21 cellular contexts compared by ENCODE assay signal in the genomic region with DNA sequence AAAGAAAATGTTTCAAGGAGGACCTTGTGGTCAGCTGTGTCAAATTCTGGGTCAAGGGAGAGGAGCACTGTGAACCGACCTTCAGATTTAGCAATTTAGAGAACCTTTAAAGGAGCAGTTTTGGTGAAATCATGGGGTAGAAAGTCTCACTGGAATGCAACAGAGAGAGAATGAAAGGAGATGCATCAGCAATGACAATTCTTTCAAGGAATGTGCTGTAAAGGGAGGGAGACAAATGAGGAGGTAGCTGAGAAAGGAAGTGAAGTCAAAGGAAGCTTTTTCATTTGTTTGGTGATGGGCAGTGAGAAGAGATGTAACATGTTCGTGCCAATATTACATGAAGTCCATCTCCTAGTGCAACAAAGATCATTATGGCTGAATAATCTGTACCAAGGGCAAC.
"Had no signal": no experiment of that assay in that cellular context is flagged by ENCODE, and none has a peak within 500 bp of the region (broad histone marks: within the 10 kb centered on the region; RNA-seq: fewer than 3 reads in every experiment).

No MANE protein-coding gene starts in this region.

- DNase-seq: activated CD4-positive, alpha-beta T cell treated with anti-CD3 and anti-CD28 coated beads for 4 hours; activated CD4-positive, alpha-beta T cell treated with anti-CD3 and anti-CD28 coated beads, Interleukin-2, amount 50 U/mL, for 48 hours; activated CD4-positive, CD25-positive, alpha-beta regulatory T cell; activated effector memory CD4-positive, alpha-beta T cell treated with Interleukin-2 at 50 U/mL for 16 hours; activated naive CD4-positive, alpha-beta T cell treated with anti-CD3 and anti-CD28 coated beads for 36 hours; activated T-cell treated with anti-CD3 and anti-CD28 coated beads, Interleukin-2, amount 50 U/mL, for 72 hours; cortex of kidney; endodermal cell; nucleus accumbens; right lobe of liver; stimulated activated CD4-positive, alpha-beta T cell treated with anti-CD3 and anti-CD28 coated beads, Interleukin-2, amount 100 ng/mL, for 24 hours; stomach; T-helper 9 cell had no signal

- H3K4me3 Mint-ChIP-seq: activated naive CD4-positive, alpha-beta T cell treated with anti-CD3 and anti-CD28 coated beads for 36 hours; activated T-cell treated with anti-CD3 and anti-CD28 coated beads, Interleukin-2, amount 50 U/mL, for 72 hours; endodermal cell; nephron; stimulated activated memory B cell treated with anti-CD40 and anti-IgM and Interleukin-4, amounts not matched to agents 10 μg/mL and 1 μg/mL and 100 μg/mL, for 72 hours had no signal

- H2AFZ ChIP-seq: parathyroid adenoma had no signal

- H3K27me3 Mint-ChIP-seq: stimulated activated memory B cell treated with anti-CD40 and anti-IgM and Interleukin-4, amounts not matched to agents 10 μg/mL and 1 μg/mL and 100 μg/mL, for 72 hours had no signal

- H3K36me3 Mint-ChIP-seq: stimulated activated memory B cell treated with anti-CD40 and anti-IgM and Interleukin-4, amounts not matched to agents 10 μg/mL and 1 μg/mL and 100 μg/mL, for 72 hours had no signal

- H3K9me3 Mint-ChIP-seq: nephron had no signal

- ATAC-seq: activated T-cell treated with anti-CD3 and anti-CD28 coated beads, Interleukin-2, amount 50 U/mL, for 72 hours; foreskin keratinocyte; right lobe of liver; stimulated activated memory B cell treated with anti-CD40 and anti-IgM and Interleukin-4, amounts not matched to agents 10 μg/mL and 1 μg/mL and 100 μg/mL, for 72 hours had no signal

- H3K36me3 ChIP-seq: right lobe of liver, stomach, suprapubic skin, tibial nerve had no signal

- H3K4me1 ChIP-seq: foreskin keratinocyte, parathyroid adenoma, right lobe of liver, stomach, suprapubic skin, tibial nerve had no signal

- H3K27ac Mint-ChIP-seq: activated naive CD4-positive, alpha-beta T cell treated with anti-CD3 and anti-CD28 coated beads for 36 hours; activated T-cell treated with anti-CD3 and anti-CD28 coated beads, Interleukin-2, amount 50 U/mL, for 72 hours; endodermal cell; nephron; stimulated activated memory B cell treated with anti-CD40 and anti-IgM and Interleukin-4, amounts not matched to agents 10 μg/mL and 1 μg/mL and 100 μg/mL, for 72 hours had no signal

- H3K4me3 ChIP-seq: right lobe of liver, skin epidermis, stomach, suprapubic skin, tibial nerve had no signal

- H3K79me2 ChIP-seq: parathyroid adenoma had no signal

- H3K27ac ChIP-seq: epithelial cell of prostate, foreskin keratinocyte, parathyroid adenoma, right lobe of liver, skin epidermis, stomach, suprapubic skin, tibial nerve had no signal

- H3K9me3 ChIP-seq: right lobe of liver, stomach, suprapubic skin, tibial nerve had no signal

- H3K9ac ChIP-seq: parathyroid adenoma had no signal

- H3K27me3 ChIP-seq: foreskin keratinocyte, right lobe of liver, stomach, suprapubic skin, tibial nerve had no signal

- H3K4me1 Mint-ChIP-seq: endodermal cell; nephron; stimulated activated memory B cell treated with anti-CD40 and anti-IgM and Interleukin-4, amounts not matched to agents 10 μg/mL and 1 μg/mL and 100 μg/mL, for 72 hours had no signal
